ENCODE assay signal across 2 cellular contexts in genomic region chr4:40570348-40571077, GRCh38.
TF ChIP-seq lines count a peak whose summit lies in the region.

No MANE protein-coding gene starts in this region.

TF ChIP-seq in IMR-90, 13 proteins besides CTCF, POLR2A, EP300 and RAD21:
- TF ChIP-seq SMC3 (IDR thresholded peaks at IDR 0.05; ENCODE audit: low read depth, low read length), result no peak
- no peak for TF ChIP-seq CHD1 (IDR thresholded peaks at IDR 0.05; ENCODE audit: low read depth, low read length)
- TF ChIP-seq NFE2L2 (IDR thresholded peaks at IDR 0.05; ENCODE audit: low read depth, low read length), result no peak
- TF ChIP-seq RFX5 (IDR thresholded peaks at IDR 0.05; ENCODE audit: low read depth, low read length), result no peak
- no peak for TF ChIP-seq BHLHE40 (IDR thresholded peaks at IDR 0.05; ENCODE audit: low read depth, low read length)

TF ChIP-seq in WTC11, 78 proteins besides CTCF, POLR2A, EP300 and RAD21:
- TF ChIP-seq ZNF121 (CRISPR knock-in tag; IDR thresholded peaks at IDR 0.05) (peak; percentile 33; the same call in 1 of the 2 replicates), FOXP1 (CRISPR knock-in tag; IDR thresholded peaks at IDR 0.05; ENCODE audit: borderline replicate concordance) (no peak), ETV6 (CRISPR knock-in tag; IDR thresholded peaks at IDR 0.05) (no peak), ZNF281 (CRISPR knock-in tag; IDR thresholded peaks at IDR 0.05) (no peak)
